Comparison of ENCODE assay signal across 1 cellular context in genomic region chr14:61716956-61717355, GRCh38.
TF ChIP-seq lines count a peak whose summit lies in the region.

No MANE protein-coding gene starts in this region.

TF ChIP-seq in GM12878, 131 proteins besides CTCF, POLR2A, EP300 and RAD21:
- no peak for TF ChIP-seq E2F4 (IDR thresholded peaks at IDR 0.05; ENCODE audit: low read depth, low read length)
- no peak for TF ChIP-seq MAX (IDR thresholded peaks at IDR 0.05; ENCODE audit: low read depth, low read length)
- no peak for TF ChIP-seq ATF3 (IDR thresholded peaks at IDR 0.05; ENCODE audit: borderline replicate concordance, extremely low read depth, low read depth, low read length)
- TF ChIP-seq RFX5 (IDR thresholded peaks at IDR 0.05; ENCODE audit: low read depth, low read length), result no peak
- no peak for TF ChIP-seq SMAD1 (IDR thresholded peaks at IDR 0.05; ENCODE audit: low read depth, partially characterized antibody)
- no peak for TF ChIP-seq MTA3 (IDR thresholded peaks at IDR 0.05; ENCODE audit: borderline replicate concordance, low read length)
- no peak for TF ChIP-seq PML (IDR thresholded peaks at IDR 0.05; ENCODE audit: low read length)
- TF ChIP-seq MTA2 (IDR thresholded peaks at IDR 0.05; ENCODE audit: low read depth), result no peak
- no peak for TF ChIP-seq YY1 (IDR thresholded peaks at IDR 0.05; ENCODE audit: low read depth, low read length)
- TF ChIP-seq POU2F2 (IDR thresholded peaks at IDR 0.05; ENCODE audit: borderline replicate concordance, low read depth, low read length), result no peak
- no peak for TF ChIP-seq E2F8 (IDR thresholded peaks at IDR 0.05; ENCODE audit: low read depth, partially characterized antibody)
- no peak for TF ChIP-seq KLF5 (IDR thresholded peaks at IDR 0.05; ENCODE audit: partially characterized antibody)
- no peak for TF ChIP-seq MEF2A (IDR thresholded peaks at IDR 0.05; ENCODE audit: insufficient read depth, low read depth, low read length)
- no peak for TF ChIP-seq SUPT20H (IDR thresholded peaks at IDR 0.05; ENCODE audit: borderline replicate concordance, control insufficient read depth, low read depth, low read length)
- no peak for TF ChIP-seq MXI1 (IDR thresholded peaks at IDR 0.05; ENCODE audit: low read depth, low read length)
- TF ChIP-seq FOS (IDR thresholded peaks at IDR 0.05; ENCODE audit: borderline replicate concordance, extremely low read depth, insufficient read length), result no peak
- TF ChIP-seq FOXK2 (IDR thresholded peaks at IDR 0.05), result no peak
